In the genomic region with DNA sequence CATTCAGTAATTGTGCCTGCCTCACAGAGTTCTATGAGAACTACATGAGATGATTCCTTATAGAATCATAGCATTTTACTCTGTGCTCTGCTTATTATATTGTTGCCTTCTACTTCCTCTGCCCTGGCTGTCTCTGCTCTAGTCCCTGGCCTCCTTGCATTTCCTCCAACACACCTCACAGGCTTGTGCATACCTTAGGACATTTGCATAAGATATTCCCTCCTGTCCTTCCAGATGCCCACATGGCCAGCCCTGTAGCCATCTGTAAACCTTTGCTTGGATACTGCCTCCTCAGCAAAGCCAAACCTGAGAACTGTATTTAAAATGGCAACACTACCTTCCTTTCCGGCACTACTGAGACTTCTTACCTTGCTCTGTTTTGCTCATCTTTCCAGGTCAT, we compare ENCODE assay signal across 25 cellular contexts.
"Had no signal": no experiment of that assay in that cellular context is flagged by ENCODE, and none has a peak within 500 bp of the region (broad histone marks: within the 10 kb centered on the region; RNA-seq: fewer than 3 reads in every experiment).

No MANE protein-coding gene starts in this region.

- H3K4me1 ChIP-seq: SJCRH30 had no signal

- H3K4me3 ChIP-seq: MG63, SJCRH30 had no signal

- FAIRE-seq: HepG2 had no signal

- DNase-seq: IMR-90, Karpas-422, KG1, MG63, NCI-H1092, NCI-H1105 treated with DMSO at 0.1 percent for 48 hours, NCI-H1417 treated with DMSO at 0.1 percent for 48 hours, NCI-H146, NCI-H1694 treated with DMSO at 0.1 percent for 48 hours, NCI-H1930, NCI-H2081, NCI-H2171, NCI-H226, NCI-H446, NCI-H510A, NCI-H524 treated with DMSO at 0.1 percent for 48 hours, NCI-H69, NCI-H774, PC-3, SHP77, SJCRH30 had no signal

- H3K36me3 ChIP-seq: MG63, SJCRH30 had no signal

- H3K27me3 ChIP-seq: MG63, SJCRH30 had no signal

- H3K9me3 ChIP-seq: MG63, SJCRH30 had no signal

- H3K27ac ChIP-seq: RWPE1, SJCRH30 had no signal

- ATAC-seq: HepG2, Panc1, PC-3, SK-N-SH treated with all-trans-retinoic acid at 6 μM for 48 hours had no signal
